8 cellular contexts compared by ENCODE assay signal in genomic region chrX:150897371-150898319, GRCh38. TPM values are rescaled to one million over a fixed set of nuclear protein-coding genes. Genes with fewer than 3 reads are reported as not detected.
DNase-seq lines count a peak whose midpoint lies in the region; ATAC-seq and TF ChIP-seq lines count a peak whose summit lies in the region.

No MANE protein-coding gene starts in this region.

- no peak for ATAC-seq in left colon

- BruUV-seq in MCF 10A (replicated peaks; lab: Mats Ljungman, UMichigan), result TSS peak; percentile 66

- H3K27ac ChIP-seq in HUES6 (ENCODE audit: low read depth, low read length), result peak overlapping the region; percentile 85; the same call in 1 of the 2 replicates

- H3K27me3 ChIP-seq in HUES6 (ENCODE audit: control insufficient read depth, insufficient read depth, low read length), result peaks cover 9% of the 10 kb centered on the region

- no peaks in the 10 kb centered on the region for H3K27me3 Mint-ChIP-seq in MCF 10A (ENCODE audit: insufficient read depth, unreplicated experiment)

- DNase-seq in T-helper 22 cell (ENCODE audit: low read depth), result peak; percentile 11
- peak; percentile 33 for DNase-seq in MCF 10A (ENCODE audit: unreplicated experiment)
- DNase-seq in left colon, result peak; percentile 35 to 62
- peak; percentile 38 to 40 for DNase-seq in stimulated activated CD4-positive, alpha-beta T cell treated with anti-CD3 and anti-CD28 coated beads, Interleukin-2, amount 100 ng/mL, for 48 hours
- DNase-seq in AG08395 (ENCODE audit: low spot score), result no peak
- no peak for DNase-seq in GDM1 (lab: John Stamatoyannopoulos, UW)

- no peaks in the 10 kb centered on the region for H3K9me3 Mint-ChIP-seq in MCF 10A (ENCODE audit: unreplicated experiment)

- H3K27ac Mint-ChIP-seq in MCF 10A (ENCODE audit: low read depth, unreplicated experiment), result no peak overlapping the region

- no peaks in the 10 kb centered on the region for H3K9me3 ChIP-seq in ES-I3 (ENCODE audit: control insufficient read depth, insufficient read depth, low read length)
- no peaks in the 10 kb centered on the region for H3K9me3 ChIP-seq in HUES6 (ENCODE audit: control insufficient read depth, insufficient read depth, low read depth, low read length)

- peak overlapping the region; percentile 67 for H3K4me3 Mint-ChIP-seq in MCF 10A (ENCODE audit: unreplicated experiment)

- H3K36me3 ChIP-seq in ES-I3 (ENCODE audit: insufficient read depth, low read length) (no peaks in the 10 kb centered on the region), HUES6 (ENCODE audit: control insufficient read depth, insufficient read depth, low read length) (no peaks in the 10 kb centered on the region; the same call in 1 of the 2 replicates)

- H3K4me1 ChIP-seq in ES-I3 (ENCODE audit: insufficient read depth, low read length), result peaks cover 23% of the 10 kb centered on the region; the same call in 1 of the 2 replicates
- peaks cover 28% of the 10 kb centered on the region for H3K4me1 ChIP-seq in HUES6 (ENCODE audit: control insufficient read depth, insufficient read depth, low read length)

- POLR2A ChIA-PET in MCF 10A (lab: Yijun Ruan, JAX), result interaction anchor here (0.7 to 1.9 kb wide), 6 partner anchors 22 to 175 kb away, joined by 3 to 8 read pairs (median 3); no protein-coding TSS in a partner anchor

- H3K9ac ChIP-seq in ES-I3 (ENCODE audit: low read depth, low read length) (peak overlapping the region; percentile 81), HUES6 (ENCODE audit: low read length) (peak overlapping the region; percentile 94)

- H3K36me3 Mint-ChIP-seq in MCF 10A (ENCODE audit: insufficient read depth, unreplicated experiment), result peaks cover 5% of the 10 kb centered on the region

- no peaks in the 10 kb centered on the region for H3K4me1 Mint-ChIP-seq in MCF 10A (ENCODE audit: insufficient read depth, unreplicated experiment)

- CTCF ChIA-PET in MCF 10A (lab: Yijun Ruan, JAX), result interaction anchor here (0.6 kb wide), 1 partner anchor 52 kb away, joined by 3 read pairs; no protein-coding TSS in a partner anchor

- TF ChIP-seq CTCF in MCF 10A (IDR thresholded peaks at IDR 0.05; ENCODE audit: unreplicated experiment), result no peak

- peak overlapping the region; percentile 76 for H3K4me3 ChIP-seq in HUES6 (ENCODE audit: low read depth, low read length)

- intact Hi-C loops in MCF 10A (cut with micrococcal nuclease), result loop anchor here (1.0 to 5.0 kb wide), 4 partner anchors 55 to 185 kb away; partner anchors contain the start of gene HMGB3
- intact Hi-C loops in left colon (cut with DNase I, micrococcal nuclease), result no loop called here

RNA-seq across cellular contexts. Expression of gene CD99L2, which starts 0.8 kb away (rescaled TPM):
- total RNA-seq in MCF 10A (2022) (37.6 and 42.4 TPM in 2 replicates), left colon (10 to 100 TPM; 11.3 to 16.9 TPM)

Comparison
In these comparisons a context has a peak if more than half of its experiments do, and no peak if none do; other contexts are left out.
1. DNase-seq: peak in T-helper 22 cell (single experiment), MCF 10A (single experiment), left colon (2 of 2) and stimulated activated CD4-positive, alpha-beta T cell treated with anti-CD3 and anti-CD28 coated beads, Interleukin-2, amount 100 ng/mL, for 48 hours (2 of 2); none in AG08395 (single experiment) and GDM1 (single experiment).